ENCODE assay signal across 5 cellular contexts in genomic region chr7:99274908-99275307, GRCh38. TPM values are rescaled to one million over a fixed set of nuclear protein-coding genes. Genes with fewer than 3 reads are reported as not detected.
"Had no signal": no experiment of that assay in that cellular context is flagged by ENCODE, and none has a peak within 500 bp of the region (broad histone marks: within the 10 kb centered on the region; RNA-seq: fewer than 3 reads in every experiment).

No MANE protein-coding gene starts in this region.

RNA-seq across cellular contexts. Expression of gene MYH16, which starts 2.3 kb away (rescaled TPM):
- total RNA-seq: activated CD4-positive, alpha-beta memory T cell treated with anti-CD3 and anti-CD28 coated beads, Interleukin-2, amount 10 ng/mL, durations not matched to agents 7 days and 5 days; activated CD8-positive, alpha-beta memory T cell treated with anti-CD3 and anti-CD28 coated beads for 36 hours; activated naive CD4-positive, alpha-beta T cell treated with anti-CD3 and anti-CD28 coated beads for 36 hours; Peyer's patch; Right ventricle myocardium superior had no signal
